Comparison of ENCODE assay signal across 2 cellular contexts in the genomic region with DNA sequence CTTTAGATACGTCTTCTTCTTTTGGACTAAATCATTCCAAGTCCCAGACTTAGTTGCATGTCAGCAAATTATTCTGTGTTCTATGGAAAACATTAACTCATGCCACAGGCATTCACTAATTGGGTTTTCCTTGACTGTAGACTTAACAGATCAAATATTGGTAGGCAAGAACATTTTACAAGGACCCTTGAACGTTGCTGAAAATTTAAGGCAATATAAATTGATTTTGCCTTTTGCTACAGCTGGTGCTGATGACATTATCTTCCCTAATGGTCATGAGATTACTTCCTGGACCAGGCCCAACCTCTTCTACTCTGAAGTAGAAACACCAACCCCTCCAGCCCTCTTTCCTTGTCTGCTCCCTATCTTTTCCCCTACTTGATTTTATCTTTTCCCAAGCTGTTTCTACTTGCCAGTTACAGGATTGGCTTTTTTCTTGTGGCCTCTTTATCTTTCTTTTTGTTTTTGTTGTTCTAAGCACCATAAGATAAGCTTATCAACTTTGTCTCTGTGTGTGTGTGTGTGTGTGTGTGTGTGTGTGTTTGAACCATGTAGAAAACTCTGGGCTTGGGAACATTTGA.
TF ChIP-seq lines count a peak whose summit lies in the region.

No MANE protein-coding gene starts in this region.

TF ChIP-seq in IMR-90, 13 proteins besides CTCF, POLR2A, EP300 and RAD21 (continued from another document):
- TF ChIP-seq ELK1 (IDR thresholded peaks at IDR 0.05; ENCODE audit: borderline replicate concordance, low read depth, low read length) (no peak), FOS (IDR thresholded peaks at IDR 0.05; ENCODE audit: low read depth, low read length) (no peak), SMC3 (IDR thresholded peaks at IDR 0.05; ENCODE audit: low read depth, low read length) (no peak), MAZ (IDR thresholded peaks at IDR 0.05; ENCODE audit: borderline replicate concordance, low read depth, low read length) (no peak), RCOR1 (IDR thresholded peaks at IDR 0.05; ENCODE audit: insufficient replicate concordance, low read length) (no peak), NFE2L2 (IDR thresholded peaks at IDR 0.05; ENCODE audit: low read depth, low read length) (no peak), CEBPB (IDR thresholded peaks at IDR 0.05; ENCODE audit: low read depth, low read length) (no peak), MAFK (IDR thresholded peaks at IDR 0.05; ENCODE audit: low read depth, low read length) (no peak; the same call in 1 of the 2 replicates)
- TF ChIP-seq, protein P1, sequence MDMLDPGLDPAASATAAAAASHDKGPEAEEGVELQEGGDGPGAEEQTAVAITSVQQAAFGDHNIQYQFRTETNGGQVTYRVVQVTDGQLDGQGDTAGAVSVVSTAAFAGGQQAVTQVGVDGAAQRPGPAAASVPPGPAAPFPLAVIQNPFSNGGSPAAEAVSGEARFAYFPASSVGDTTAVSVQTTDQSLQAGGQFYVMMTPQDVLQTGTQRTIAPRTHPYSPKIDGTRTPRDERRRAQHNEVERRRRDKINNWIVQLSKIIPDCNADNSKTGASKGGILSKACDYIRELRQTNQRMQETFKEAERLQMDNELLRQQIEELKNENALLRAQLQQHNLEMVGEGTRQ (IDR thresholded peaks at IDR 0.05; ENCODE audit: low read depth, low read length) = no peak

TF ChIP-seq in HepG2, 621 proteins besides CTCF, POLR2A, EP300 and RAD21 (continued from another document):
- TF ChIP-seq POLR2AphosphoS2 (IDR thresholded peaks at IDR 0.05; ENCODE audit: low read depth, low read length) (no peak), ZNF17 (CRISPR knock-in tag; IDR thresholded peaks at IDR 0.05) (no peak), SRSF9 (IDR thresholded peaks at IDR 0.05; ENCODE audit: borderline replicate concordance, insufficient read depth, low read depth, low read length, poor library complexity, severe bottlenecking) (no peak), MAFK (conservative IDR thresholded peaks at IDR 0.05 in 1 of 2, IDR thresholded peaks at IDR 0.05 in 1 of 2; ENCODE audit: low read length in 2 of 2) (peak; percentile 35 to 69; a peak in 3 of 4 replicates), FOSL2 (CRISPR knock-in tag; IDR thresholded peaks at IDR 0.05) (no peak), ZNF557 (CRISPR knock-in tag; IDR thresholded peaks at IDR 0.05) (no peak), EEA1 (CRISPR knock-in tag; IDR thresholded peaks at IDR 0.05; ENCODE audit: borderline replicate concordance) (no peak), U2AF2 (IDR thresholded peaks at IDR 0.05; ENCODE audit: low read depth, low read length) (no peak)
- TF ChIP-seq, protein P2, sequence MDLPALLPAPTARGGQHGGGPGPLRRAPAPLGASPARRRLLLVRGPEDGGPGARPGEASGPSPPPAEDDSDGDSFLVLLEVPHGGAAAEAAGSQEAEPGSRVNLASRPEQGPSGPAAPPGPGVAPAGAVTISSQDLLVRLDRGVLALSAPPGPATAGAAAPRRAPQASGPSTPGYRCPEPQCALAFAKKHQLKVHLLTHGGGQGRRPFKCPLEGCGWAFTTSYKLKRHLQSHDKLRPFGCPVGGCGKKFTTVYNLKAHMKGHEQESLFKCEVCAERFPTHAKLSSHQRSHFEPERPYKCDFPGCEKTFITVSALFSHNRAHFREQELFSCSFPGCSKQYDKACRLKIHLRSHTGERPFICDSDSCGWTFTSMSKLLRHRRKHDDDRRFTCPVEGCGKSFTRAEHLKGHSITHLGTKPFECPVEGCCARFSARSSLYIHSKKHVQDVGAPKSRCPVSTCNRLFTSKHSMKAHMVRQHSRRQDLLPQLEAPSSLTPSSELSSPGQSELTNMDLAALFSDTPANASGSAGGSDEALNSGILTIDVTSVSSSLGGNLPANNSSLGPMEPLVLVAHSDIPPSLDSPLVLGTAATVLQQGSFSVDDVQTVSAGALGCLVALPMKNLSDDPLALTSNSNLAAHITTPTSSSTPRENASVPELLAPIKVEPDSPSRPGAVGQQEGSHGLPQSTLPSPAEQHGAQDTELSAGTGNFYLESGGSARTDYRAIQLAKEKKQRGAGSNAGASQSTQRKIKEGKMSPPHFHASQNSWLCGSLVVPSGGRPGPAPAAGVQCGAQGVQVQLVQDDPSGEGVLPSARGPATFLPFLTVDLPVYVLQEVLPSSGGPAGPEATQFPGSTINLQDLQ (CRISPR knock-in tag; IDR thresholded peaks at IDR 0.05) = no peak
